Comparison of ENCODE assay signal across 21 cellular contexts in the genomic region with DNA sequence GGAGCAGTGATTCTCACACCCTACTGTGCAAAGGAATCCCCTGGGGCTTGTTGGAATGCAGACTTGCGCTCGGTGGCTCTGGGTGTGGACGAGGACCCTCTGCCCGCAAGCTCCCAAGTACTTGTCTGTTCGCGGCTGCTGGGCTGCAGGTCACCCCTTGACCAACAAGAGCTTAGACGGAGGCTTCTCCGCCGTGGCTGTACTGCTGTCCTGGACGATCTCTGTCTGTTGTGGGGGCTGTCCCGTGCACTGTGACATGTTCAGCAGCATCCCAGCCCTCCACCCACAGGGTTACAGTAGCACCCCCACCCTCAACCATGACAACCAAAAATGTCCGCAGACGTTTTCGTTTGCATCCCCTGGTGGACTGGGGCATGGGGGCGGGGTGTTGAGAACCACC. TPM values are rescaled to one million over a fixed set of nuclear protein-coding genes. Genes with fewer than 3 reads are reported as not detected.
"Had no signal": no experiment of that assay in that cellular context is flagged by ENCODE, and none has a peak within 500 bp of the region (broad histone marks: within the 10 kb centered on the region; RNA-seq: fewer than 3 reads in every experiment).

No MANE protein-coding gene starts in this region.

- H3K4me3 ChIP-seq: K562, SJCRH30 had no signal

- H3K27ac Mint-ChIP-seq: IgD-negative memory B cell had no signal

- FAIRE-seq: K562 had no signal

- H3K27me3 ChIP-seq: SJCRH30 had no signal

- H3K9ac ChIP-seq: KMS-11 had no signal

- H3K4me2 ChIP-seq: KMS-11 had no signal

- H3K4me3 Mint-ChIP-seq: IgD-negative memory B cell had no signal

- H3K27ac ChIP-seq: KMS-11, SJCRH30 had no signal

- H3K36me3 Mint-ChIP-seq: IgD-negative memory B cell had no signal

- H3K36me3 ChIP-seq: SJCRH30 had no signal

- H3K9me3 ChIP-seq: SJCRH30 had no signal

- DNase-seq: Kasumi-1, MM.1S, NCI-H1092 treated with DMSO at 0.1 percent for 48 hours, NCI-H1436, NCI-H187, NCI-H2029, NCI-H2081 treated with DMSO at 0.1 percent for 48 hours, NCI-H2171, NCI-H446, NCI-H510A, NCI-H524 treated with DMSO at 0.1 percent for 48 hours, NCI-H69, NCI-H774, RPMI8226, SHP77 treated with DMSO at 0.1 percent for 48 hours, SJCRH30 had no signal

RNA-seq across cellular contexts. Expression of gene SLC15A1, which starts 22.9 kb away (rescaled TPM):
- total RNA-seq: HT1080, K562, M059J had no signal
- polyA plus RNA-seq: IgD-negative memory B cell, K562 had no signal
